In genomic region chr2:136116111-136116812, GRCh38 we compare ENCODE assay signal across 8 cellular contexts. TPM values are rescaled to one million over a fixed set of nuclear protein-coding genes. Genes with fewer than 3 reads are reported as not detected.
DNase-seq lines count a peak whose midpoint lies in the region; ATAC-seq and TF ChIP-seq lines count a peak whose summit lies in the region.

No MANE protein-coding gene starts in this region.

- H3K4me3 ChIP-seq in mammary epithelial cell (replicated peaks in 1 of 3; ENCODE audit: insufficient read depth in 1 of 3, low read depth in 2 of 3, low read length in 3 of 3): no peak overlapping the region
- peak overlapping the region; percentile 49 for H3K4me3 ChIP-seq in mesendoderm (ENCODE audit: low read length)

- peak overlapping the region; percentile 66 for H3K18ac ChIP-seq in mesendoderm (ENCODE audit: low read length)

- no peaks in the 10 kb centered on the region for H3K27me3 Mint-ChIP-seq in stimulated activated naive B cell treated with anti-CD40 and anti-IgM and Interleukin-4, amounts not matched to agents 10 μg/mL and 1 μg/mL and 100 μg/mL, for 72 hours

- H3K9me3 Mint-ChIP-seq in stimulated activated naive B cell treated with anti-CD40 and anti-IgM and Interleukin-4, amounts not matched to agents 10 μg/mL and 1 μg/mL and 100 μg/mL, for 72 hours: no peaks in the 10 kb centered on the region

- H3K36me3 Mint-ChIP-seq in stimulated activated naive B cell treated with anti-CD40 and anti-IgM and Interleukin-4, amounts not matched to agents 10 μg/mL and 1 μg/mL and 100 μg/mL, for 72 hours: peaks cover 44 to 50% of the 10 kb centered on the region in 2 donors

- ATAC-seq in GM18867 (IDR thresholded peaks at IDR 0.05; ENCODE audit: unreplicated experiment): peak; percentile 17
- peak; percentile 22 for ATAC-seq in HG03432 (IDR thresholded peaks at IDR 0.05; ENCODE audit: unreplicated experiment)
- peak; percentile 10 to 13 for ATAC-seq in stimulated activated naive B cell treated with anti-CD40 and anti-IgM and Interleukin-4, amounts not matched to agents 10 μg/mL and 1 μg/mL and 100 μg/mL, for 72 hours (replicated peaks)

- H4K5ac ChIP-seq in mesendoderm (ENCODE audit: low read length): no peak overlapping the region

- WGBS in mammary epithelial cell (ENCODE audit: low coverage, missing lambda C conversion rate): 2% methylated on average over 18 of the region's 30 CpGs
- no CpG with 5 or more reads among the region's 30 CpGs for WGBS in mesendoderm (ENCODE audit: extremely low coverage, insufficient coverage, low lambda C conversion rate)

- H3K79me2 ChIP-seq in mammary epithelial cell (ENCODE audit: insufficient read depth, low read length) (no peaks in the 10 kb centered on the region), mesendoderm (ENCODE audit: control insufficient read depth, insufficient read depth, low read length) (peaks cover 1% of the 10 kb centered on the region)

- H4K20me1 ChIP-seq in mammary epithelial cell (ENCODE audit: insufficient read depth, low read length): no peaks in the 10 kb centered on the region

- peak; percentile 69 to 81 (median 78) for DNase-seq in T-helper 1 cell
- DNase-seq in mammary epithelial cell: no peak
- peak; percentile 73 for DNase-seq in mesendoderm
- DNase-seq in stimulated activated naive B cell treated with anti-CD40 and anti-IgM and Interleukin-4, amounts not matched to agents 10 μg/mL and 1 μg/mL and 100 μg/mL, for 72 hours: no peak
- no peak for DNase-seq in hippocampal formation (lab: John Stamatoyannopoulos, UW)
- DNase-seq in NCI-H2196 (lab: John Stamatoyannopoulos, UW; ENCODE audit: unreplicated experiment): no peak

- intact Hi-C loops in mammary epithelial cell (cut with micrococcal nuclease): loop anchor here (10.0 kb wide), 1 partner anchor 259 kb away; no protein-coding TSS in a partner anchor

- no peak overlapping the region for H4K8ac ChIP-seq in mesendoderm (ENCODE audit: low read depth, low read length)

- H3K4me2 ChIP-seq in mammary epithelial cell (ENCODE audit: insufficient read depth, low read depth, low read length) (peak overlapping the region; percentile 60), mesendoderm (ENCODE audit: low read length) (peak overlapping the region; percentile 18)

- peak overlapping the region; percentile 94 to 97 for H3K4me3 Mint-ChIP-seq in stimulated activated naive B cell treated with anti-CD40 and anti-IgM and Interleukin-4, amounts not matched to agents 10 μg/mL and 1 μg/mL and 100 μg/mL, for 72 hours

- no peak for TF ChIP-seq CTCF in mammary epithelial cell (conservative IDR thresholded peaks at IDR 0.05 in 1 of 2, IDR thresholded peaks at IDR 0.05 in 1 of 2; ENCODE audit: extremely low read depth in 1 of 2, insufficient read depth in 1 of 2, low read depth in 1 of 2, low read length in 2 of 2)

- dilution Hi-C loops in mammary epithelial cell (cut with HindIII; ENCODE audit: low sequenced_read_pairs): no loop called here

- H3K56ac ChIP-seq in mesendoderm (ENCODE audit: low read length): peak overlapping the region; percentile 47

- H3K9ac ChIP-seq in mammary epithelial cell (ENCODE audit: insufficient read depth, low read length) (no peak overlapping the region), mesendoderm (ENCODE audit: low read length) (peak overlapping the region; percentile 63)

- H2BK15ac ChIP-seq in mesendoderm (replicated peaks; ENCODE audit: low read depth): no peak overlapping the region

- peaks cover 17% of the 10 kb centered on the region for H3K4me1 ChIP-seq in mammary epithelial cell (ENCODE audit: insufficient read depth, low read length)
- no peaks in the 10 kb centered on the region for H3K4me1 ChIP-seq in mesendoderm (ENCODE audit: control insufficient read depth, low read depth, low read length)

- no peak overlapping the region for H3K4ac ChIP-seq in mesendoderm (ENCODE audit: low read depth, low read length)

- H3K23ac ChIP-seq in mesendoderm (ENCODE audit: low read length): no peak overlapping the region

- peak overlapping the region; percentile 98 for H3K27ac Mint-ChIP-seq in stimulated activated naive B cell treated with anti-CD40 and anti-IgM and Interleukin-4, amounts not matched to agents 10 μg/mL and 1 μg/mL and 100 μg/mL, for 72 hours

- peaks cover 50% of the 10 kb centered on the region for H3K27me3 ChIP-seq in mammary epithelial cell (ENCODE audit: insufficient read depth, low read length)
- peaks cover 8% of the 10 kb centered on the region for H3K27me3 ChIP-seq in mesendoderm (ENCODE audit: insufficient read depth, low read length, poor library complexity)

- no peaks in the 10 kb centered on the region for H3K36me3 ChIP-seq in mammary epithelial cell (ENCODE audit: insufficient read depth, low read length)
- peaks cover 6% of the 10 kb centered on the region for H3K36me3 ChIP-seq in mesendoderm (ENCODE audit: control insufficient read depth, insufficient read depth, low read length)

- H3K79me1 ChIP-seq in mesendoderm (ENCODE audit: low read length): peaks cover 5% of the 10 kb centered on the region

- no peak overlapping the region for H2BK120ac ChIP-seq in mesendoderm (ENCODE audit: low read depth, low read length)

- BruUV-seq in mammary epithelial cell (replicated peaks; lab: Mats Ljungman, UMichigan): no TSS peak

- H3K27ac ChIP-seq in mammary epithelial cell (ENCODE audit: insufficient read depth, low read depth, low read length): no peak overlapping the region
- H3K27ac ChIP-seq in mesendoderm (ENCODE audit: low read depth, low read length): no peak overlapping the region

- H3K9me3 ChIP-seq in mammary epithelial cell (replicated peaks; ENCODE audit: insufficient read depth, low read length): no peaks in the 10 kb centered on the region

- H2AFZ ChIP-seq in mammary epithelial cell (ENCODE audit: low read depth, low read length): no peak overlapping the region

- no peak overlapping the region for H2BK5ac ChIP-seq in mesendoderm (ENCODE audit: low read length)

- peaks cover 45 to 55% of the 10 kb centered on the region in 2 donors for H3K4me1 Mint-ChIP-seq in stimulated activated naive B cell treated with anti-CD40 and anti-IgM and Interleukin-4, amounts not matched to agents 10 μg/mL and 1 μg/mL and 100 μg/mL, for 72 hours

- no peak overlapping the region for H2AK5ac ChIP-seq in mesendoderm (ENCODE audit: low read length)

- in situ Hi-C loops in mammary epithelial cell (cut with MboI; ENCODE audit: low sequenced_read_pairs in 2 of 2): no loop called here

- CTCF ChIA-PET in mammary epithelial cell (lab: Charles Lee; ENCODE audit: low non-redundant PET): no interaction called here

RNA-seq across cellular contexts. Expression of gene CXCR4, which starts 1.7 kb away (rescaled TPM):
- total RNA-seq in mammary epithelial cell: not detected
- polyA plus RNA-seq in mammary epithelial cell: 0.03 TPM
- not detected for polyA minus RNA-seq in mammary epithelial cell
- 1.7 TPM for polyA plus RNA-seq in mesendoderm (2013, experiment 1 of 2)
- polyA plus RNA-seq in mesendoderm (2013, experiment 2 of 2): 1.9 TPM

Comparison
In these comparisons a context has a peak if more than half of its experiments do, and no peak if none do; other contexts are left out.
1. DNase-seq: peak in T-helper 1 cell (5 of 5) and mesendoderm (single experiment); none in mammary epithelial cell (single experiment), stimulated activated naive B cell treated with anti-CD40 and anti-IgM and Interleukin-4, amounts not matched to agents 10 μg/mL and 1 μg/mL and 100 μg/mL, for 72 hours (single experiment), hippocampal formation (0 of 2) and NCI-H2196 (single experiment).
2. Peak in every context shown above with its lines, with median percentiles within 50 percentile points of each other: ATAC-seq.